ENCODE assay signal across 8 cellular contexts in the genomic region with DNA sequence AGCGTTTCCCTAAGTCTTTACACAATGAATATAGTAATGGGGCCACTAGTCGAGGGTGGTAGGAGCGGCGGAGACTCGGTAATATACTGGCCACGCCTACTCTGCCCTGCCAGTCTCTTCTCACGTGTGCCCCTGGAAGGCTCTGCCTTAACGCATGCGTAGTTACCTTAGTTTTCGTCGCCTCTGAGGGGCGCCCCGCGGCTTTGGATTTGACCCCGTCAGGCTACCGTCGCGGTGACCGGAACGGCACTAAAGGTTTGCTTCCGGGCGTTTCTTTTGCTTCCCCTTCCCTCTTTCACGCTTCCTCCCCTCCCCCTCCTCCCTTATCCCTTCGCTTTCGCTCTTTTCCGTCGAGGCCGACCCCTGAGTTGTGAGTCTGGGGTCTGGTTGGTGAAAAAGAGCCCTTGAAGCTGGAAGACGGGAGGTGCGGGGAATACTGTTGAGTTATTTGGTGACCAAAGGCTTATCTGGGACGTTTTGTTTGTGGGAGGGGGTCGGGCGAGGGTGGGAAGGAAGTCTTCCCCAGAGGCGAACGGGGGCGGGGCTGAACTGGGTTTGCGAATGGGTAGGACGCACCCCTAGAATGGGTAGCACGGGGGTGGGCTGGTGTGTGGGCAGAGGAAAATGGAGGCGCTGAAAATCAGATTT. TPM values are rescaled to one million over a fixed set of nuclear protein-coding genes. Genes with fewer than 3 reads are reported as not detected.
DNase-seq lines count a peak whose midpoint lies in the region; ATAC-seq and TF ChIP-seq lines count a peak whose summit lies in the region.

A gene (plus strand): TSS at position 270 of the 648 bp plus-strand sequence. CDS start 1,352 bp downstream, outside the sequence.

- H4K20me1 ChIP-seq in smooth muscle cell (ENCODE audit: low read depth), result no peaks in the 10 kb centered on the region

- H3K9me3 ChIP-seq in AG04450 (ENCODE audit: control insufficient read depth, insufficient read depth, low read length) (peaks cover 14% of the 10 kb centered on the region), smooth muscle cell (replicated peaks; ENCODE audit: low read depth) (no peaks in the 10 kb centered on the region)

- no peaks in the 10 kb centered on the region for H3K4me1 ChIP-seq in smooth muscle cell (ENCODE audit: low read depth)

- 0 out of 2 replicates have a peak, but pooled peaks have one; percentile 7 for TF ChIP-seq CTCF in AG04450 (IDR thresholded peaks at IDR 0.05; ENCODE audit: low read depth, low read length)
- TF ChIP-seq CTCF in WTC11 (IDR thresholded peaks at IDR 0.05), result no peak
- TF ChIP-seq CTCF in cardiac fibroblast (IDR thresholded peaks at IDR 0.05; ENCODE audit: low read depth, low read length), result no peak
- TF ChIP-seq CTCF in smooth muscle cell (IDR thresholded peaks at IDR 0.05; ENCODE audit: borderline replicate concordance, insufficient read depth, poor library complexity, severe bottlenecking), result no peak

- H3K4me3 Mint-ChIP-seq in WTC11, result peak within 1 kb of the TSS; percentile 92

- peak; percentile 89 for DNase-seq in AG04450 (ENCODE audit: low read depth, low spot score)
- DNase-seq in NCI-H226, result peak; percentile 96
- DNase-seq in WTC11 (ENCODE audit: low spot score), result peak; percentile 98
- peak; percentile 98 for DNase-seq in cardiac fibroblast (ENCODE audit: low read depth in 2 of 2)
- peak; percentile 95 for DNase-seq in iPS-NIHi7 (ENCODE audit: extremely low spot score)
- peak; percentile 63 for DNase-seq in smooth muscle cell (lab: John Stamatoyannopoulos, UW; ENCODE audit: unreplicated experiment)

- H3K36me3 ChIP-seq in smooth muscle cell (ENCODE audit: low read depth), result peaks cover 19% of the 10 kb centered on the region

- peak; percentile 84 for ATAC-seq in GM18909 (IDR thresholded peaks at IDR 0.05; ENCODE audit: poor library complexity, unreplicated experiment)
- ATAC-seq in HG03175 (IDR thresholded peaks at IDR 0.05; ENCODE audit: unreplicated experiment), result peak; percentile 91
- peak; percentile 95 for ATAC-seq in WTC11

- H3F3A ChIP-seq in smooth muscle cell (ENCODE audit: low read depth), result no peaks in the 10 kb centered on the region

- peaks cover 9% of the 10 kb centered on the region for H3K79me2 ChIP-seq in smooth muscle cell (ENCODE audit: low read depth)

- H3K4me1 Mint-ChIP-seq in WTC11, result peaks cover 13% of the 10 kb centered on the region

- H3K27me3 Mint-ChIP-seq in WTC11 (ENCODE audit: low read depth), result no peaks in the 10 kb centered on the region

- H3K36me3 Mint-ChIP-seq in WTC11, result peaks cover 38% of the 10 kb centered on the region

- H2AFZ ChIP-seq in smooth muscle cell (ENCODE audit: low read depth), result peak within 1 kb of the TSS; percentile 96

- under 1% methylated on average over 40 of the region's 40 CpGs for WGBS in smooth muscle cell (ENCODE audit: low lambda C conversion rate)

- peak within 1 kb of the TSS; percentile 70 for H3K4me3 ChIP-seq in AG04450 (ENCODE audit: low read depth, low read length)
- peak within 1 kb of the TSS; percentile 79 to 84 for H3K4me3 ChIP-seq in cardiac fibroblast (replicated peaks in 1 of 2; ENCODE audit: low read depth in 2 of 2, low read length in 2 of 2)
- peak within 1 kb of the TSS; percentile 88 for H3K4me3 ChIP-seq in smooth muscle cell

- POLR2A ChIA-PET in AG04450 (lab: Yijun Ruan, JAX), result no interaction called here
- POLR2A ChIA-PET in WTC11 (lab: Charles Lee), result no interaction called here

- H3K27ac ChIP-seq in AG04450 (ENCODE audit: low read depth, low read length) (peak within 1 kb of the TSS; percentile 75), smooth muscle cell (ENCODE audit: low read depth) (peak within 1 kb of the TSS; percentile 85)

- peak within 1 kb of the TSS; percentile 94 for H3K9ac ChIP-seq in smooth muscle cell (ENCODE audit: low read depth)

- H3K27me3 ChIP-seq in AG04450 (ENCODE audit: control insufficient read depth, insufficient read depth, low read length), result no peaks in the 10 kb centered on the region
- H3K27me3 ChIP-seq in smooth muscle cell (ENCODE audit: low read depth), result no peaks in the 10 kb centered on the region

- peak within 1 kb of the TSS; percentile 94 for H3K4me2 ChIP-seq in smooth muscle cell

- H3K27ac Mint-ChIP-seq in WTC11, result peak within 1 kb of the TSS; percentile 97

- peaks cover 8% of the 10 kb centered on the region; the same call in 1 of the 2 replicates for H3K9me3 Mint-ChIP-seq in WTC11

- CTCF ChIA-PET in AG04450 (lab: Charles Lee), result interaction anchor here (0.6 to 0.9 kb wide), 3 partner anchors 70 to 546 kb away, joined by 3 to 4 read pairs (median 3); no protein-coding TSS in a partner anchor
- CTCF ChIA-PET in WTC11 (lab: Charles Lee), result interaction anchor here (0.6 to 1.6 kb wide), 2 partner anchors 50 to 80 kb away, joined by 3 to 5 read pairs; a partner anchor contains a TSS

TF ChIP-seq in WTC11, 78 proteins besides CTCF, POLR2A, EP300 and RAD21 (continues in another document):
- TF ChIP-seq GABPB1 (CRISPR knock-in tag; IDR thresholded peaks at IDR 0.05), result peak; percentile 71
- TF ChIP-seq, protein P1, sequence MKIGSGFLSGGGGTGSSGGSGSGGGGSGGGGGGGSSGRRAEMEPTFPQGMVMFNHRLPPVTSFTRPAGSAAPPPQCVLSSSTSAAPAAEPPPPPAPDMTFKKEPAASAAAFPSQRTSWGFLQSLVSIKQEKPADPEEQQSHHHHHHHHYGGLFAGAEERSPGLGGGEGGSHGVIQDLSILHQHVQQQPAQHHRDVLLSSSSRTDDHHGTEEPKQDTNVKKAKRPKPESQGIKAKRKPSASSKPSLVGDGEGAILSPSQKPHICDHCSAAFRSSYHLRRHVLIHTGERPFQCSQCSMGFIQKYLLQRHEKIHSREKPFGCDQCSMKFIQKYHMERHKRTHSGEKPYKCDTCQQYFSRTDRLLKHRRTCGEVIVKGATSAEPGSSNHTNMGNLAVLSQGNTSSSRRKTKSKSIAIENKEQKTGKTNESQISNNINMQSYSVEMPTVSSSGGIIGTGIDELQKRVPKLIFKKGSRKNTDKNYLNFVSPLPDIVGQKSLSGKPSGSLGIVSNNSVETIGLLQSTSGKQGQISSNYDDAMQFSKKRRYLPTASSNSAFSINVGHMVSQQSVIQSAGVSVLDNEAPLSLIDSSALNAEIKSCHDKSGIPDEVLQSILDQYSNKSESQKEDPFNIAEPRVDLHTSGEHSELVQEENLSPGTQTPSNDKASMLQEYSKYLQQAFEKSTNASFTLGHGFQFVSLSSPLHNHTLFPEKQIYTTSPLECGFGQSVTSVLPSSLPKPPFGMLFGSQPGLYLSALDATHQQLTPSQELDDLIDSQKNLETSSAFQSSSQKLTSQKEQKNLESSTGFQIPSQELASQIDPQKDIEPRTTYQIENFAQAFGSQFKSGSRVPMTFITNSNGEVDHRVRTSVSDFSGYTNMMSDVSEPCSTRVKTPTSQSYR (CRISPR knock-in tag; IDR thresholded peaks at IDR 0.05), result peak; percentile 91; the same call in 1 of the 2 replicates
- TF ChIP-seq, protein P2, sequence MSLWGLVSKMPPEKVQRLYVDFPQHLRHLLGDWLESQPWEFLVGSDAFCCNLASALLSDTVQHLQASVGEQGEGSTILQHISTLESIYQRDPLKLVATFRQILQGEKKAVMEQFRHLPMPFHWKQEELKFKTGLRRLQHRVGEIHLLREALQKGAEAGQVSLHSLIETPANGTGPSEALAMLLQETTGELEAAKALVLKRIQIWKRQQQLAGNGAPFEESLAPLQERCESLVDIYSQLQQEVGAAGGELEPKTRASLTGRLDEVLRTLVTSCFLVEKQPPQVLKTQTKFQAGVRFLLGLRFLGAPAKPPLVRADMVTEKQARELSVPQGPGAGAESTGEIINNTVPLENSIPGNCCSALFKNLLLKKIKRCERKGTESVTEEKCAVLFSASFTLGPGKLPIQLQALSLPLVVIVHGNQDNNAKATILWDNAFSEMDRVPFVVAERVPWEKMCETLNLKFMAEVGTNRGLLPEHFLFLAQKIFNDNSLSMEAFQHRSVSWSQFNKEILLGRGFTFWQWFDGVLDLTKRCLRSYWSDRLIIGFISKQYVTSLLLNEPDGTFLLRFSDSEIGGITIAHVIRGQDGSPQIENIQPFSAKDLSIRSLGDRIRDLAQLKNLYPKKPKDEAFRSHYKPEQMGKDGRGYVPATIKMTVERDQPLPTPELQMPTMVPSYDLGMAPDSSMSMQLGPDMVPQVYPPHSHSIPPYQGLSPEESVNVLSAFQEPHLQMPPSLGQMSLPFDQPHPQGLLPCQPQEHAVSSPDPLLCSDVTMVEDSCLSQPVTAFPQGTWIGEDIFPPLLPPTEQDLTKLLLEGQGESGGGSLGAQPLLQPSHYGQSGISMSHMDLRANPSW (CRISPR knock-in tag; conservative IDR thresholded peaks at IDR 0.05; ENCODE audit: low read depth), result no peak
- TF ChIP-seq, protein P3, sequence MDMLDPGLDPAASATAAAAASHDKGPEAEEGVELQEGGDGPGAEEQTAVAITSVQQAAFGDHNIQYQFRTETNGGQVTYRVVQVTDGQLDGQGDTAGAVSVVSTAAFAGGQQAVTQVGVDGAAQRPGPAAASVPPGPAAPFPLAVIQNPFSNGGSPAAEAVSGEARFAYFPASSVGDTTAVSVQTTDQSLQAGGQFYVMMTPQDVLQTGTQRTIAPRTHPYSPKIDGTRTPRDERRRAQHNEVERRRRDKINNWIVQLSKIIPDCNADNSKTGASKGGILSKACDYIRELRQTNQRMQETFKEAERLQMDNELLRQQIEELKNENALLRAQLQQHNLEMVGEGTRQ (CRISPR knock-in tag; IDR thresholded peaks at IDR 0.05), result peak; percentile 78
- TF ChIP-seq TP53 (CRISPR knock-in tag; IDR thresholded peaks at IDR 0.05), result no peak
- peak; percentile 65; the same call in 1 of the 2 replicates for TF ChIP-seq NR2C2 (CRISPR knock-in tag; IDR thresholded peaks at IDR 0.05)
- peak; percentile 92 for TF ChIP-seq ETV6 (CRISPR knock-in tag; IDR thresholded peaks at IDR 0.05)
- TF ChIP-seq SP1 (CRISPR knock-in tag; conservative IDR thresholded peaks at IDR 0.05), result peak; percentile 54; the same call in 1 of the 2 replicates
- TF ChIP-seq, protein P4, sequence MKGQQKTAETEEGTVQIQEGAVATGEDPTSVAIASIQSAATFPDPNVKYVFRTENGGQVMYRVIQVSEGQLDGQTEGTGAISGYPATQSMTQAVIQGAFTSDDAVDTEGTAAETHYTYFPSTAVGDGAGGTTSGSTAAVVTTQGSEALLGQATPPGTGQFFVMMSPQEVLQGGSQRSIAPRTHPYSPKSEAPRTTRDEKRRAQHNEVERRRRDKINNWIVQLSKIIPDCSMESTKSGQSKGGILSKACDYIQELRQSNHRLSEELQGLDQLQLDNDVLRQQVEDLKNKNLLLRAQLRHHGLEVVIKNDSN (CRISPR knock-in tag; IDR thresholded peaks at IDR 0.05), result peak; percentile 73; the same call in 1 of the 2 replicates
- no peak for TF ChIP-seq NR3C1 (CRISPR knock-in tag; conservative IDR thresholded peaks at IDR 0.05; ENCODE audit: low read depth)
- peak; percentile 15; the same call in 1 of the 2 replicates for TF ChIP-seq FOXK1 (CRISPR knock-in tag; IDR thresholded peaks at IDR 0.05)

RNA-seq across cellular contexts. Expression of the gene that starts here (rescaled TPM):
- polyA plus RNA-seq in AG04450 (2011; rRNA removed), result 30.8 and 35.5 TPM in 2 replicates
- 50.6 and 53.9 TPM in 2 replicates for polyA minus RNA-seq in AG04450 (2011; rRNA and poly(A)+ RNA removed)
- total RNA-seq in WTC11 (2021), result 48.1 to 53.1 TPM (median 48.8 TPM) in 3 replicates
- total RNA-seq in smooth muscle cell, result 19.1 and 36.6 TPM in 2 replicates
- 11.3 and 11.6 TPM in 2 replicates for polyA plus RNA-seq in smooth muscle cell

Comparison
In these comparisons a context has a peak if more than half of its experiments do, and no peak if none do; other contexts are left out.
1. Peak in every context shown above with its lines: DNase-seq, ATAC-seq, H3K4me3 ChIP-seq and H3K27ac ChIP-seq.